ENCODE assay signal across 2 cellular contexts in the genomic region with DNA sequence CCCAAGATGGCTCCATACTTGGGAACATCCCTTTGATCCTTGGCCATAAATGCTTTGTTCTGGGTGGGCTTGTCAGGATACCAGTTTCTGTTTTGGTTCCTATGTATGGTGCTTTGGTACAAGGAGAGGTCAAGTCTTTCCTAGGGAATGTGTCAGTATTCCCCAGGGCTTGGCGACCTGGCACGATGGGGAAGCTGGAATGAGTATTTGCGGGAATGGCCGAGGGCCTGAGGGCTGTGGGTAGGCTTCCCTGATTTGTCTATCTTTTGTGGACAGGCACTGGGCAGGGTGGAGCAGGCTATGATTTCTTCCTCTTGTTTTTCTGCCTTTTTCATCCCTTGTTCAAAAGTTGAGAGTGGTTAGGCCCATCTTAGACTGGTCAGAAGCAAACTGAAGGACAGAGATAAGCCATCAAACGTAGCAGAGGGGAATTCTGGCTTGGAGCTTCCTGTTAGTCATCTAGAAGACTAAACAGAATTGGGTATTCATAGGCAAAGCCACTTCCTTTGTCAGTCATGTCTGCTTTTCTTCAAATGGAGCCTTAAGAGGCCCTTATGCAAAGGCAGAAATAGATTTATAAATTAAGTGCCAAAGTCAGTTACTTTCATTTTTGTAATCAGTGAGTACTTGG.
TF ChIP-seq lines count a peak whose summit lies in the region.

No MANE protein-coding gene starts in this region.

TF ChIP-seq in GM12878, 131 proteins besides CTCF, POLR2A, EP300 and RAD21 (continued from another document and continues in another):
- peak; percentile 48; the same call in 1 of the 2 replicates for TF ChIP-seq CREB1 (IDR thresholded peaks at IDR 0.05; ENCODE audit: low read depth)
- TF ChIP-seq CREM (IDR thresholded peaks at IDR 0.05; ENCODE audit: low read depth), result peak; percentile 52; the same call in 1 of the 2 replicates
- TF ChIP-seq DPF2 (IDR thresholded peaks at IDR 0.05), result no peak
- TF ChIP-seq HDGF (IDR thresholded peaks at IDR 0.05), result peak; percentile 67; the same call in 1 of the 2 replicates
- TF ChIP-seq POLR2AphosphoS5 (IDR thresholded peaks at IDR 0.05; ENCODE audit: low read length), result 0 out of 2 replicates have a peak, but pooled peaks have one; percentile 40
- TF ChIP-seq NBN (IDR thresholded peaks at IDR 0.05), result 0 out of 2 replicates have a peak, but pooled peaks have one; percentile 26
- TF ChIP-seq NFIC (IDR thresholded peaks at IDR 0.05; ENCODE audit: low read depth, low read length), result peak; percentile 83
- no peak for TF ChIP-seq KLF5 (IDR thresholded peaks at IDR 0.05; ENCODE audit: partially characterized antibody)
- TF ChIP-seq, protein P1, sequence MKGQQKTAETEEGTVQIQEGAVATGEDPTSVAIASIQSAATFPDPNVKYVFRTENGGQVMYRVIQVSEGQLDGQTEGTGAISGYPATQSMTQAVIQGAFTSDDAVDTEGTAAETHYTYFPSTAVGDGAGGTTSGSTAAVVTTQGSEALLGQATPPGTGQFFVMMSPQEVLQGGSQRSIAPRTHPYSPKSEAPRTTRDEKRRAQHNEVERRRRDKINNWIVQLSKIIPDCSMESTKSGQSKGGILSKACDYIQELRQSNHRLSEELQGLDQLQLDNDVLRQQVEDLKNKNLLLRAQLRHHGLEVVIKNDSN (IDR thresholded peaks at IDR 0.05; ENCODE audit: borderline replicate concordance, extremely low read length, insufficient read depth, low read depth, low read length), result no peak
- TF ChIP-seq STAT3 (IDR thresholded peaks at IDR 0.05; ENCODE audit: low read depth, low read length), result no peak
- no peak for TF ChIP-seq SREBF1 (IDR thresholded peaks at IDR 0.05; ENCODE audit: low read length)
- TF ChIP-seq BRCA1 (IDR thresholded peaks at IDR 0.05; ENCODE audit: low read depth, low read length), result no peak
- TF ChIP-seq SMARCA5 (IDR thresholded peaks at IDR 0.05), result peak; percentile 44; the same call in 1 of the 2 replicates
- TF ChIP-seq TBL1XR1 (IDR thresholded peaks at IDR 0.05; ENCODE audit: low read depth, low read length), result no peak
- TF ChIP-seq RUNX3 (IDR thresholded peaks at IDR 0.05; ENCODE audit: low read length), result peak; percentile 85
- no peak for TF ChIP-seq RFX5 (IDR thresholded peaks at IDR 0.05; ENCODE audit: low read depth, low read length)
- no peak for TF ChIP-seq SIN3A (IDR thresholded peaks at IDR 0.05; ENCODE audit: low read depth, low read length)
- TF ChIP-seq POLR2AphosphoS2 (IDR thresholded peaks at IDR 0.05; ENCODE audit: low read depth, low read length), result no peak
- TF ChIP-seq MEF2A (IDR thresholded peaks at IDR 0.05; ENCODE audit: insufficient read depth, low read depth, low read length), result peak; percentile 78
- TF ChIP-seq YBX1 (IDR thresholded peaks at IDR 0.05), result no peak
- TF ChIP-seq, protein P2, sequence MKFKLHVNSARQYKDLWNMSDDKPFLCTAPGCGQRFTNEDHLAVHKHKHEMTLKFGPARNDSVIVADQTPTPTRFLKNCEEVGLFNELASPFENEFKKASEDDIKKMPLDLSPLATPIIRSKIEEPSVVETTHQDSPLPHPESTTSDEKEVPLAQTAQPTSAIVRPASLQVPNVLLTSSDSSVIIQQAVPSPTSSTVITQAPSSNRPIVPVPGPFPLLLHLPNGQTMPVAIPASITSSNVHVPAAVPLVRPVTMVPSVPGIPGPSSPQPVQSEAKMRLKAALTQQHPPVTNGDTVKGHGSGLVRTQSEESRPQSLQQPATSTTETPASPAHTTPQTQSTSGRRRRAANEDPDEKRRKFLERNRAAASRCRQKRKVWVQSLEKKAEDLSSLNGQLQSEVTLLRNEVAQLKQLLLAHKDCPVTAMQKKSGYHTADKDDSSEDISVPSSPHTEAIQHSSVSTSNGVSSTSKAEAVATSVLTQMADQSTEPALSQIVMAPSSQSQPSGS (IDR thresholded peaks at IDR 0.05; ENCODE audit: low read length), result peak; percentile 35; the same call in 1 of the 2 replicates
- TF ChIP-seq, protein P3, sequence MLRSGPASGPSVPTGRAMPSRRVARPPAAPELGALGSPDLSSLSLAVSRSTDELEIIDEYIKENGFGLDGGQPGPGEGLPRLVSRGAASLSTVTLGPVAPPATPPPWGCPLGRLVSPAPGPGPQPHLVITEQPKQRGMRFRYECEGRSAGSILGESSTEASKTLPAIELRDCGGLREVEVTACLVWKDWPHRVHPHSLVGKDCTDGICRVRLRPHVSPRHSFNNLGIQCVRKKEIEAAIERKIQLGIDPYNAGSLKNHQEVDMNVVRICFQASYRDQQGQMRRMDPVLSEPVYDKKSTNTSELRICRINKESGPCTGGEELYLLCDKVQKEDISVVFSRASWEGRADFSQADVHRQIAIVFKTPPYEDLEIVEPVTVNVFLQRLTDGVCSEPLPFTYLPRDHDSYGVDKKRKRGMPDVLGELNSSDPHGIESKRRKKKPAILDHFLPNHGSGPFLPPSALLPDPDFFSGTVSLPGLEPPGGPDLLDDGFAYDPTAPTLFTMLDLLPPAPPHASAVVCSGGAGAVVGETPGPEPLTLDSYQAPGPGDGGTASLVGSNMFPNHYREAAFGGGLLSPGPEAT (IDR thresholded peaks at IDR 0.05; ENCODE audit: low read depth), result peak; percentile 83
- TF ChIP-seq KAT2A (conservative IDR thresholded peaks at IDR 0.05; ENCODE audit: control insufficient read depth, low read depth, low read length), result no peak
- TF ChIP-seq BCL11A (IDR thresholded peaks at IDR 0.05; ENCODE audit: low read depth, low read length), result 0 out of 2 replicates have a peak, but pooled peaks have one; percentile 16
- 0 out of 2 replicates have a peak, but pooled peaks have one; percentile 38 for TF ChIP-seq TAF1 (IDR thresholded peaks at IDR 0.05; ENCODE audit: borderline replicate concordance, low read depth, low read length)
- peak; percentile 36; the same call in 1 of the 2 replicates for TF ChIP-seq ATF7 (IDR thresholded peaks at IDR 0.05; ENCODE audit: low read depth)
- TF ChIP-seq YY1 (IDR thresholded peaks at IDR 0.05; ENCODE audit: low read depth, low read length), result peak; percentile 27; the same call in 1 of the 2 replicates
- peak; percentile 68 for TF ChIP-seq JUNB (IDR thresholded peaks at IDR 0.05)
- peak; percentile 57; the same call in 1 of the 2 replicates for TF ChIP-seq SPI1 (IDR thresholded peaks at IDR 0.05; ENCODE audit: borderline replicate concordance, insufficient read depth, low read depth, low read length)
- peak in 1 of 2 experiments; percentile 60; a peak in 1 of 4 replicates for TF ChIP-seq ETV6 (conservative IDR thresholded peaks at IDR 0.05 in 1 of 2, IDR thresholded peaks at IDR 0.05 in 1 of 2; ENCODE audit: borderline replicate concordance in 1 of 2, low read depth in 1 of 2)

TF ChIP-seq in HEK293T, 16 proteins besides CTCF, POLR2A, EP300 and RAD21 (continued from another document):
- TF ChIP-seq, protein P4, sequence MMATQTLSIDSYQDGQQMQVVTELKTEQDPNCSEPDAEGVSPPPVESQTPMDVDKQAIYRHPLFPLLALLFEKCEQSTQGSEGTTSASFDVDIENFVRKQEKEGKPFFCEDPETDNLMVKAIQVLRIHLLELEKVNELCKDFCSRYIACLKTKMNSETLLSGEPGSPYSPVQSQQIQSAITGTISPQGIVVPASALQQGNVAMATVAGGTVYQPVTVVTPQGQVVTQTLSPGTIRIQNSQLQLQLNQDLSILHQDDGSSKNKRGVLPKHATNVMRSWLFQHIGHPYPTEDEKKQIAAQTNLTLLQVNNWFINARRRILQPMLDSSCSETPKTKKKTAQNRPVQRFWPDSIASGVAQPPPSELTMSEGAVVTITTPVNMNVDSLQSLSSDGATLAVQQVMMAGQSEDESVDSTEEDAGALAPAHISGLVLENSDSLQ (IDR thresholded peaks at IDR 0.05), result no peak
